ENCODE assay signal across 23 cellular contexts in genomic region chr9:105483618-105484017, GRCh38. TPM values are rescaled to one million over a fixed set of nuclear protein-coding genes. Genes with fewer than 3 reads are reported as not detected.
DNase-seq lines count a peak whose midpoint lies in the region; ATAC-seq, FAIRE-seq and TF ChIP-seq lines count a peak whose summit lies in the region.
"Had no signal": no experiment of that assay in that cellular context is flagged by ENCODE, and none has a peak within 500 bp of the region (broad histone marks: within the 10 kb centered on the region; RNA-seq: fewer than 3 reads in every experiment).

No MANE protein-coding gene starts in this region.

- H3K4me1 ChIP-seq in A549 = peaks cover 19% of the 10 kb centered on the region; the same call in 2 of the 3 replicates
- H3K4me1 ChIP-seq: colonic mucosa had no signal

- 0 out of 3 replicates have a peak overlapping the region, but pooled peaks have one; percentile 2 for H3K4me2 ChIP-seq in A549
- H3K4me2 ChIP-seq: GM23338 had no signal

- no peak for TF ChIP-seq EP300 in A549 (IDR thresholded peaks at IDR 0.05)

- peak; percentile 13 for FAIRE-seq in A549 (lab: Jason Lieb, UNC)
- FAIRE-seq: K562 had no signal

- no peaks in the 10 kb centered on the region for H3K9me3 ChIP-seq in A549
- H3K9me3 ChIP-seq: colonic mucosa, mucosa of descending colon had no signal

- TF ChIP-seq CTCF in A549 (IDR thresholded peaks at IDR 0.05) (no peak), omental fat pad (IDR thresholded peaks at IDR 0.05) (no peak)

- no peak for TF ChIP-seq POLR2A in A549 (IDR thresholded peaks at IDR 0.05; ENCODE audit: low read length)

- H3K27ac ChIP-seq in A549 = no peak overlapping the region
- H3K27ac ChIP-seq: colonic mucosa, SK-N-MC had no signal

- DNase-seq in A549 (ENCODE audit: low read depth in 1 of 2, low spot score in 1 of 2) (no peak), omental fat pad (ENCODE audit: low spot score) (no peak), NCI-H748 (lab: John Stamatoyannopoulos, UW; ENCODE audit: unreplicated experiment) (no peak)
- DNase-seq in stimulated activated CD4-positive, alpha-beta T cell treated with anti-CD3 and anti-CD28 coated beads, Interleukin-4, amount 100 ng/mL, for 4 hours = no peak
- DNase-seq: activated CD8-positive, alpha-beta T cell treated with anti-CD3 and anti-CD28 coated beads, Interleukin-2, amount 10 ng/mL, durations not matched to agents 7 days and 5 days; aorta; CD8-positive, alpha-beta T cell; colonic mucosa; head of caudate nucleus; islet precursor cell; mucosa of descending colon; NCI-H1436; NCI-H446; occipital lobe; stimulated activated naive CD4-positive, alpha-beta T cell treated with Interleukin-2 at 50 U/mL for 16 hours had no signal

- no peak for TF ChIP-seq RAD21 in A549 (conservative IDR thresholded peaks at IDR 0.05 in 1 of 2, IDR thresholded peaks at IDR 0.05 in 1 of 2)

- ATAC-seq in A549 = no peak
- peak; percentile 91 for ATAC-seq in GM18868 (IDR thresholded peaks at IDR 0.05; ENCODE audit: unreplicated experiment)
- ATAC-seq in GM21723 (IDR thresholded peaks at IDR 0.05; ENCODE audit: unreplicated experiment) = peak; percentile 72
- peak; percentile 65 for ATAC-seq in HG03196 (IDR thresholded peaks at IDR 0.05; ENCODE audit: unreplicated experiment)
- ATAC-seq in omental fat pad (ENCODE audit: low FRiP score) = no peak
- no peak for ATAC-seq in HG02610 (IDR thresholded peaks at IDR 0.05; ENCODE audit: unreplicated experiment)
- ATAC-seq: activated CD8-positive, alpha-beta T cell treated with anti-CD3 and anti-CD28 coated beads, Interleukin-2, amount 10 ng/mL, durations not matched to agents 7 days and 5 days; activated T-helper 17 cell treated with anti-CD3 and anti-CD28 coated beads, Interleukin-2, amount 50 U/mL, for 72 hours; CD8-positive, alpha-beta T cell; GM23338; K562 had no signal

- CTCF ChIA-PET in A549 (lab: Yijun Ruan, JAX) = no interaction called here

- H3K4me3 ChIP-seq in A549 = no peak overlapping the region
- H3K4me3 ChIP-seq: colonic mucosa, GM23338, K562, mucosa of descending colon, SK-N-MC had no signal

- POLR2A ChIA-PET in A549 (lab: Yijun Ruan, JAX) = no interaction called here

TF ChIP-seq in A549, 52 proteins besides CTCF, POLR2A, EP300 and RAD21:
- no peak for TF ChIP-seq USF2 (IDR thresholded peaks at IDR 0.05)
- no peak for TF ChIP-seq ATOH8 (CRISPR knock-in tag; IDR thresholded peaks at IDR 0.05; ENCODE audit: low read depth)
- TF ChIP-seq MAX (IDR thresholded peaks at IDR 0.05) = no peak
- TF ChIP-seq SREBF2 (IDR thresholded peaks at IDR 0.05) = no peak
- no peak for TF ChIP-seq REST (IDR thresholded peaks at IDR 0.05)
- TF ChIP-seq ZC3H11A (IDR thresholded peaks at IDR 0.05) = no peak
- TF ChIP-seq HMGXB4 (CRISPR knock-in tag; IDR thresholded peaks at IDR 0.05; ENCODE audit: borderline replicate concordance) = no peak

RNA-seq across cellular contexts. Expression of gene FSD1L, which starts 35.8 kb away (rescaled TPM):
- polyA plus RNA-seq in A549 (2011; rRNA removed) (5.8 and 8.5 TPM in 2 replicates), A549 (2017; fragmentation: RNase III; extraction: RNeasy Plus Mini Kit Qiagen cat#74134 plus additional on column Dnase treatment) (3.2 to 3.3 TPM (median 3.2 TPM) in 3 replicates)
- polyA plus RNA-seq in A549 (2012; cell fraction: cytosol; rRNA removed) = 0.82 and 0.85 TPM in 2 replicates
- polyA plus RNA-seq in A549 (2012; cell fraction: nucleus; rRNA removed) = 1.4 and 2.8 TPM in 2 replicates
- 3.9 and 4.9 TPM in 2 replicates for polyA minus RNA-seq in A549 (2011; rRNA and poly(A)+ RNA removed)
- 1 to 10 TPM; 2.9 to 9.5 (median 6.0) TPM for total RNA-seq in omental fat pad

Comparison
In these comparisons a context has a peak if more than half of its experiments do, and no peak if none do; other contexts are left out.
1. ATAC-seq: peak in GM18868 (single experiment), GM21723 (single experiment) and HG03196 (single experiment); none in A549 (0 of 2), omental fat pad (single experiment) and HG02610 (single experiment).